Comparison of ENCODE assay signal across 23 cellular contexts in the genomic region with DNA sequence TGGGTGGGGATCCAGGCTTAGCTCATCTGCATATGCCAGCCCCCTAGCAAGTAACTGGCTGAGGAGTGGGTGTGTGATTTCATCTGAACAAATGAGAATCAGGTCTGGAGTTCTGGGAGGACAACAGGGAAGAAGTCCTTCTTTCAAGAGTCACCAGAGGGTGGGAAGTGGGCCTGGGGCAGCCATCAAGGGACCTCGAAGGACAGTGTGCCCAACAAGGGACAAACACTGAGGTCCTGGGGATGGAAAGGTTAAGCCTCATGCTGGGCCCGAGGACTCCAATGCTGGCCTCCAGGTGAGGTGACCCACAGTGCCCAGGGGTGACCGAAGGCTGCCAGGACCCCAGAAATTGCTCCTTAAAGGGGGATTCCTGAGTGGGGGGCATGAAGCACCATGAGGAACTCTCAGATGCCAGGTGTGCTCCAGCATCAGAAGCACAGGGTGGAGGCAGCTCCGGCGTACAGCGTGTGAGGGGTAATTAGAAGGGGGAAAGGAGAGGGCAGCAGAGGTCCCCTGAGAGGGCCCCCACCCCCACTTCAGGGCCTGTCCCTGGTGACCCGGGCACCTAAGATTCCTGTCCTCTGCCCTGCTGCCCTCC.
"Had no signal": no experiment of that assay in that cellular context is flagged by ENCODE, and none has a peak within 500 bp of the region (broad histone marks: within the 10 kb centered on the region; RNA-seq: fewer than 3 reads in every experiment).

No MANE protein-coding gene starts in this region.

- H3K36me3 Mint-ChIP-seq: activated naive CD4-positive, alpha-beta T cell treated with anti-CD3 and anti-CD28 coated beads, Interleukin-2, amount 50 U/mL, for 72 hours; mesothelial cell of epicardium; naive B cell; stimulated activated naive B cell treated with anti-CD40 and anti-IgM and Interleukin-4, amounts not matched to agents 10 μg/mL and 1 μg/mL and 100 μg/mL, for 72 hours had no signal

- H3K4me3 ChIP-seq: breast epithelium, esophagus muscularis mucosa, heart right ventricle, suprapubic skin, tibial artery had no signal

- H3K4me1 ChIP-seq: breast epithelium, esophagus muscularis mucosa, foreskin keratinocyte, heart right ventricle, suprapubic skin, tibial artery had no signal

- H3K27ac ChIP-seq: breast epithelium, esophagus muscularis mucosa, foreskin keratinocyte, heart right ventricle, suprapubic skin, tibial artery, VCaP had no signal

- H3K9me3 Mint-ChIP-seq: central memory CD8-positive, alpha-beta T cell; mesothelial cell of epicardium; naive B cell; neural crest cell; stimulated activated naive B cell treated with anti-CD40 and anti-IgM and Interleukin-4, amounts not matched to agents 10 μg/mL and 1 μg/mL and 100 μg/mL, for 72 hours had no signal

- DNase-seq: activated CD4-positive, alpha-beta T cell treated with anti-CD3 and anti-CD28 coated beads for 4 hours; activated CD4-positive, alpha-beta T cell treated with anti-CD3 and anti-CD28 coated beads, Interleukin-2, amount 50 U/mL, for 4 hours; activated gamma-delta T cell treated with Interleukin-2 at 50 U/mL for 16 hours; activated T-cell treated with anti-CD3 and anti-CD28 coated beads, Interleukin-2, amount 50 U/mL, for 1 hour; dermis blood vessel endothelial cell; effector CD4-positive, alpha-beta T cell; foreskin keratinocyte; naive B cell; occipital lobe; stimulated activated CD4-positive, alpha-beta T cell treated with anti-CD3 and anti-CD28 coated beads, Interleukin-15, amount 100 ng/mL, for 24 hours; stimulated activated CD4-positive, alpha-beta T cell treated with anti-CD3 and anti-CD28 coated beads, Interleukin-2, amount 100 ng/mL, for 24 hours; stimulated activated naive B cell treated with anti-CD40 and anti-IgM and Interleukin-4, amounts not matched to agents 10 μg/mL and 1 μg/mL and 100 μg/mL, for 72 hours had no signal

- H3K27ac Mint-ChIP-seq: activated naive CD4-positive, alpha-beta T cell treated with anti-CD3 and anti-CD28 coated beads, Interleukin-2, amount 50 U/mL, for 72 hours; activated T-helper 1 cell treated with anti-CD3 and anti-CD28 coated beads, Interleukin-12 subunit alpha, Interleukin-12 subunit beta, Interleukin-2, Interleukin-4 antibody, amounts not matched to agents 30 ng/mL and 10 ng/mL and 1 ng/mL, durations not matched to agents 14 hours and 24 hours and 36 hours; mesothelial cell of epicardium; naive B cell; stimulated activated naive B cell treated with anti-CD40 and anti-IgM and Interleukin-4, amounts not matched to agents 10 μg/mL and 1 μg/mL and 100 μg/mL, for 72 hours had no signal

- ATAC-seq: activated naive CD4-positive, alpha-beta T cell treated with anti-CD3 and anti-CD28 coated beads, Interleukin-2, amount 50 U/mL, for 72 hours; foreskin keratinocyte; heart right ventricle; stimulated activated naive B cell treated with anti-CD40 and anti-IgM and Interleukin-4, amounts not matched to agents 10 μg/mL and 1 μg/mL and 100 μg/mL, for 72 hours had no signal

- H3K9me3 ChIP-seq: breast epithelium, esophagus muscularis mucosa, heart right ventricle, suprapubic skin, tibial artery had no signal

- H3K4me1 Mint-ChIP-seq: central memory CD8-positive, alpha-beta T cell; naive B cell; stimulated activated naive B cell treated with anti-CD40 and anti-IgM and Interleukin-4, amounts not matched to agents 10 μg/mL and 1 μg/mL and 100 μg/mL, for 72 hours had no signal

- H3K27me3 ChIP-seq: breast epithelium, esophagus muscularis mucosa, foreskin keratinocyte, tibial artery had no signal

- H3K27me3 Mint-ChIP-seq: naive B cell had no signal

- H3K36me3 ChIP-seq: breast epithelium had no signal

- H3K4me3 Mint-ChIP-seq: activated T-helper 1 cell treated with anti-CD3 and anti-CD28 coated beads, Interleukin-12 subunit alpha, Interleukin-12 subunit beta, Interleukin-2, Interleukin-4 antibody, amounts not matched to agents 30 ng/mL and 10 ng/mL and 1 ng/mL, durations not matched to agents 14 hours and 24 hours and 36 hours; central memory CD8-positive, alpha-beta T cell; mesothelial cell of epicardium; naive B cell; neural crest cell; stimulated activated naive B cell treated with anti-CD40 and anti-IgM and Interleukin-4, amounts not matched to agents 10 μg/mL and 1 μg/mL and 100 μg/mL, for 72 hours had no signal
